32 cellular contexts compared by ENCODE assay signal in genomic region chr2:50859110-50859509, GRCh38.
"Had no signal": no experiment of that assay in that cellular context is flagged by ENCODE, and none has a peak within 500 bp of the region (broad histone marks: within the 10 kb centered on the region; RNA-seq: fewer than 3 reads in every experiment).

No MANE protein-coding gene starts in this region.

- H3K36me3 ChIP-seq: adrenal gland, cardiac muscle cell, heart left ventricle, left lung, lower lobe of right lung, neutrophil, thoracic aorta, WERI-Rb-1 had no signal

- H3K27me3 ChIP-seq: adrenal gland, body of pancreas, cardiac muscle cell, heart left ventricle, left lung, neutrophil had no signal

- H3K9me3 Mint-ChIP-seq: activated T-helper 1 cell treated with anti-CD3 and anti-CD28 coated beads, Interleukin-12 subunit alpha, Interleukin-12 subunit beta, Interleukin-2, Interleukin-4 antibody, amounts not matched to agents 30 ng/mL and 10 ng/mL and 1 ng/mL, durations not matched to agents 14 hours and 24 hours and 36 hours; natural killer cell treated with Interleukin-12 subunit alpha and Interleukin-12 subunit beta and Interleukin-15 and Interleukin-18, amount 100 ng/mL, for 72 hours had no signal

- H3K4me1 Mint-ChIP-seq: activated CD4-positive, alpha-beta T cell treated with anti-CD3 and anti-CD28 coated beads, Interleukin-2, amount 10 ng/mL, durations not matched to agents 24 days and 14 days; activated naive CD8-positive, alpha-beta T cell treated with anti-CD3 and anti-CD28 coated beads for 36 hours had no signal

- H3K27me3 Mint-ChIP-seq: activated CD4-positive, alpha-beta memory T cell treated with anti-CD3 and anti-CD28 coated beads for 36 hours; activated CD4-positive, alpha-beta T cell treated with anti-CD3 and anti-CD28 coated beads, Interleukin-2, amount 10 ng/mL, durations not matched to agents 24 days and 14 days; activated naive CD8-positive, alpha-beta T cell treated with anti-CD3 and anti-CD28 coated beads for 36 hours; effector memory CD8-positive, alpha-beta T cell; natural killer cell treated with Interleukin-12 subunit alpha and Interleukin-12 subunit beta and Interleukin-15 and Interleukin-18, amount 100 ng/mL, for 72 hours had no signal

- DNase-seq: activated CD4-positive, alpha-beta memory T cell treated with anti-CD3 and anti-CD28 coated beads for 36 hours; activated CD4-positive, alpha-beta T cell treated with anti-CD3 and anti-CD28 coated beads, Interleukin-2, amount 10 ng/mL, durations not matched to agents 24 days and 14 days; activated CD4-positive, CD25-positive, alpha-beta regulatory T cell treated with anti-CD3 and anti-CD28 coated beads, Interleukin-2, amount 50 U/mL, for 72 hours; activated CD8-positive, alpha-beta memory T cell treated with anti-CD3 and anti-CD28 coated beads, Interleukin-2, amount 50 U/mL, for 4 hours; activated effector memory CD4-positive, alpha-beta T cell treated with anti-CD3 and anti-CD28 coated beads, Interleukin-2, amount 50 U/mL, for 16 hours; activated naive CD4-positive, alpha-beta T cell treated with anti-CD3 and anti-CD28 coated beads for 36 hours; activated naive CD8-positive, alpha-beta T cell treated with anti-CD3 and anti-CD28 coated beads for 36 hours; activated T-cell treated with anti-CD3 and anti-CD28 coated beads, Interleukin-2, amount 50 U/mL, for 1 hour; adrenal gland; aorta; body of pancreas; cortex of kidney; effector memory CD8-positive, alpha-beta T cell; heart left ventricle; hypothalamus; kidney glomerular epithelial cell; left lung; lower lobe of right lung; mucosa of descending colon; stimulated activated CD4-positive, alpha-beta T cell treated with anti-CD3 and anti-CD28 coated beads, Interleukin-12 subunit alpha, Interleukin-12 subunit beta, amount 100 ng/mL, for 4 hours; stimulated activated CD4-positive, alpha-beta T cell treated with anti-CD3 and anti-CD28 coated beads, Interleukin-4, amount 100 ng/mL, for 1 hour; stimulated activated naive CD8-positive, alpha-beta T cell treated with anti-CD3 and anti-CD28 coated beads, Interleukin-15, Interleukin-2, amounts not matched to agents 100 U/mL and 50 U/mL, for 24 hours; T-helper 9 cell; trophoblast cell; WERI-Rb-1 had no signal

- H3K4me3 ChIP-seq: adrenal gland, body of pancreas, cardiac muscle cell, heart left ventricle, left lung, lower lobe of right lung, mucosa of descending colon, skin epidermis, thoracic aorta had no signal

- H3K4me3 Mint-ChIP-seq: activated CD4-positive, alpha-beta memory T cell treated with anti-CD3 and anti-CD28 coated beads for 36 hours; activated CD4-positive, alpha-beta T cell treated with anti-CD3 and anti-CD28 coated beads, Interleukin-2, amount 10 ng/mL, durations not matched to agents 24 days and 14 days; activated naive CD4-positive, alpha-beta T cell treated with anti-CD3 and anti-CD28 coated beads for 36 hours; activated naive CD8-positive, alpha-beta T cell treated with anti-CD3 and anti-CD28 coated beads for 36 hours; activated T-helper 1 cell treated with anti-CD3 and anti-CD28 coated beads, Interleukin-12 subunit alpha, Interleukin-12 subunit beta, Interleukin-2, Interleukin-4 antibody, amounts not matched to agents 30 ng/mL and 10 ng/mL and 1 ng/mL, durations not matched to agents 14 hours and 24 hours and 36 hours; effector memory CD8-positive, alpha-beta T cell; natural killer cell treated with Interleukin-12 subunit alpha and Interleukin-12 subunit beta and Interleukin-15 and Interleukin-18, amount 100 ng/mL, for 72 hours; T-helper 1 cell treated with Interleukin-12 subunit alpha and Interleukin-12 subunit beta and Interleukin-4 antibody, amounts not matched to agents 30 μg/mL and 1 μg/mL, for 36 hours had no signal

- H3K27ac ChIP-seq: adrenal gland, body of pancreas, cardiac muscle cell, heart left ventricle, left lung, lower lobe of right lung, neutrophil, skin epidermis, thoracic aorta, WERI-Rb-1 had no signal

- H3K4me1 ChIP-seq: adrenal gland, body of pancreas, heart left ventricle, left lung, lower lobe of right lung had no signal

- H3K36me3 Mint-ChIP-seq: activated CD4-positive, alpha-beta memory T cell treated with anti-CD3 and anti-CD28 coated beads for 36 hours; activated naive CD8-positive, alpha-beta T cell treated with anti-CD3 and anti-CD28 coated beads for 36 hours; natural killer cell treated with Interleukin-12 subunit alpha and Interleukin-12 subunit beta and Interleukin-15 and Interleukin-18, amount 100 ng/mL, for 72 hours had no signal

- H3K27ac Mint-ChIP-seq: activated CD4-positive, alpha-beta memory T cell treated with anti-CD3 and anti-CD28 coated beads for 36 hours; activated CD4-positive, alpha-beta T cell treated with anti-CD3 and anti-CD28 coated beads, Interleukin-2, amount 10 ng/mL, durations not matched to agents 24 days and 14 days; activated naive CD4-positive, alpha-beta T cell treated with anti-CD3 and anti-CD28 coated beads for 36 hours; activated naive CD8-positive, alpha-beta T cell treated with anti-CD3 and anti-CD28 coated beads for 36 hours; activated T-helper 1 cell treated with anti-CD3 and anti-CD28 coated beads, Interleukin-12 subunit alpha, Interleukin-12 subunit beta, Interleukin-2, Interleukin-4 antibody, amounts not matched to agents 30 ng/mL and 10 ng/mL and 1 ng/mL, durations not matched to agents 14 hours and 24 hours and 36 hours; effector memory CD8-positive, alpha-beta T cell; natural killer cell treated with Interleukin-12 subunit alpha and Interleukin-12 subunit beta and Interleukin-15 and Interleukin-18, amount 100 ng/mL, for 72 hours; T-helper 1 cell treated with Interleukin-12 subunit alpha and Interleukin-12 subunit beta and Interleukin-4 antibody, amounts not matched to agents 30 μg/mL and 1 μg/mL, for 36 hours had no signal

- H3K9me3 ChIP-seq: adrenal gland, body of pancreas, heart left ventricle, left lung, lower lobe of right lung, mucosa of descending colon, neutrophil, thoracic aorta had no signal
